In genomic region chr1:9366943-9367780, GRCh38 we compare ENCODE assay signal across 1 cellular context.
TF ChIP-seq lines count a peak whose summit lies in the region.

No MANE protein-coding gene starts in this region.

TF ChIP-seq in K562, 482 proteins besides CTCF, POLR2A, EP300 and RAD21 (continued from another document):
- TF ChIP-seq HMGXB4 (CRISPR knock-in tag; IDR thresholded peaks at IDR 0.05) (no peak), ZNF3 (CRISPR knock-in tag; IDR thresholded peaks at IDR 0.05) (no peak), TEAD4 (IDR thresholded peaks at IDR 0.05; ENCODE audit: low read length) (no peak), TEAD4 (CRISPR knock-in tag; IDR thresholded peaks at IDR 0.05; ENCODE audit: borderline replicate concordance) (no peak), HDAC8 (tag; IDR thresholded peaks at IDR 0.05) (no peak), PTTG1 (tag; IDR thresholded peaks at IDR 0.05; ENCODE audit: low read depth) (no peak), MTA3 (IDR thresholded peaks at IDR 0.05; ENCODE audit: borderline replicate concordance) (no peak), CHD2 (IDR thresholded peaks at IDR 0.05; ENCODE audit: low read depth, low read length) (no peak), GABPB2 (CRISPR knock-in tag; conservative IDR thresholded peaks at IDR 0.05) (no peak), SMAD3 (CRISPR knock-in tag; conservative IDR thresholded peaks at IDR 0.05) (no peak), CBX1 (IDR thresholded peaks at IDR 0.05; ENCODE audit: low read depth) (no peak), KLF6 (CRISPR knock-in tag; IDR thresholded peaks at IDR 0.05; ENCODE audit: borderline replicate concordance) (no peak), NCOA6 (IDR thresholded peaks at IDR 0.05) (no peak), KDM1A (IDR thresholded peaks at IDR 0.05) (peak in 1 of 2 experiments; percentile 21; a peak in 1 of 4 replicates), SMC3 (conservative IDR thresholded peaks at IDR 0.05; ENCODE audit: insufficient read depth, low read depth, low read length) (no peak), ELK3 (CRISPR knock-in tag; IDR thresholded peaks at IDR 0.05) (no peak), EP400 (IDR thresholded peaks at IDR 0.05) (no peak), ZBTB34 (CRISPR knock-in tag; IDR thresholded peaks at IDR 0.05) (no peak), ETS2 (tag; IDR thresholded peaks at IDR 0.05; ENCODE audit: borderline replicate concordance, poor library complexity, severe bottlenecking) (no peak), KDM2B (CRISPR knock-in tag; IDR thresholded peaks at IDR 0.05) (no peak), RFX7 (CRISPR knock-in tag; IDR thresholded peaks at IDR 0.05) (no peak), ADNP (tag; IDR thresholded peaks at IDR 0.05) (peak; percentile 50; the same call in 1 of the 2 replicates), RBM25 (IDR thresholded peaks at IDR 0.05; ENCODE audit: low read depth, low read length, severe bottlenecking) (peak; percentile 78), ZNF76 (CRISPR knock-in tag; IDR thresholded peaks at IDR 0.05; ENCODE audit: borderline replicate concordance) (no peak), POU5F1 (IDR thresholded peaks at IDR 0.05; ENCODE audit: borderline replicate concordance, low read depth, low read length, partially characterized antibody) (no peak), TGIF2 (CRISPR knock-in tag; IDR thresholded peaks at IDR 0.05) (no peak), CTCFL (IDR thresholded peaks at IDR 0.05; ENCODE audit: borderline replicate concordance, insufficient read depth, low read depth, low read length, poor library complexity, severe bottlenecking) (no peak), POLR2G (IDR thresholded peaks at IDR 0.05; ENCODE audit: low read depth, low read length) (no peak), BDP1 (IDR thresholded peaks at IDR 0.05; ENCODE audit: insufficient read depth, insufficient read length) (no peak), BCOR (IDR thresholded peaks at IDR 0.05) (peak; percentile 31; the same call in 1 of the 2 replicates)
- TF ChIP-seq, protein P1, sequence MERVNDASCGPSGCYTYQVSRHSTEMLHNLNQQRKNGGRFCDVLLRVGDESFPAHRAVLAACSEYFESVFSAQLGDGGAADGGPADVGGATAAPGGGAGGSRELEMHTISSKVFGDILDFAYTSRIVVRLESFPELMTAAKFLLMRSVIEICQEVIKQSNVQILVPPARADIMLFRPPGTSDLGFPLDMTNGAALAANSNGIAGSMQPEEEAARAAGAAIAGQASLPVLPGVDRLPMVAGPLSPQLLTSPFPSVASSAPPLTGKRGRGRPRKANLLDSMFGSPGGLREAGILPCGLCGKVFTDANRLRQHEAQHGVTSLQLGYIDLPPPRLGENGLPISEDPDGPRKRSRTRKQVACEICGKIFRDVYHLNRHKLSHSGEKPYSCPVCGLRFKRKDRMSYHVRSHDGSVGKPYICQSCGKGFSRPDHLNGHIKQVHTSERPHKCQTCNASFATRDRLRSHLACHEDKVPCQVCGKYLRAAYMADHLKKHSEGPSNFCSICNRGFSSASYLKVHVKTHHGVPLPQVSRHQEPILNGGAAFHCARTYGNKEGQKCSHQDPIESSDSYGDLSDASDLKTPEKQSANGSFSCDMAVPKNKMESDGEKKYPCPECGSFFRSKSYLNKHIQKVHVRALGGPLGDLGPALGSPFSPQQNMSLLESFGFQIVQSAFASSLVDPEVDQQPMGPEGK (CRISPR knock-in tag; IDR thresholded peaks at IDR 0.05; ENCODE audit: borderline replicate concordance): no peak
- TF ChIP-seq, protein P2, sequence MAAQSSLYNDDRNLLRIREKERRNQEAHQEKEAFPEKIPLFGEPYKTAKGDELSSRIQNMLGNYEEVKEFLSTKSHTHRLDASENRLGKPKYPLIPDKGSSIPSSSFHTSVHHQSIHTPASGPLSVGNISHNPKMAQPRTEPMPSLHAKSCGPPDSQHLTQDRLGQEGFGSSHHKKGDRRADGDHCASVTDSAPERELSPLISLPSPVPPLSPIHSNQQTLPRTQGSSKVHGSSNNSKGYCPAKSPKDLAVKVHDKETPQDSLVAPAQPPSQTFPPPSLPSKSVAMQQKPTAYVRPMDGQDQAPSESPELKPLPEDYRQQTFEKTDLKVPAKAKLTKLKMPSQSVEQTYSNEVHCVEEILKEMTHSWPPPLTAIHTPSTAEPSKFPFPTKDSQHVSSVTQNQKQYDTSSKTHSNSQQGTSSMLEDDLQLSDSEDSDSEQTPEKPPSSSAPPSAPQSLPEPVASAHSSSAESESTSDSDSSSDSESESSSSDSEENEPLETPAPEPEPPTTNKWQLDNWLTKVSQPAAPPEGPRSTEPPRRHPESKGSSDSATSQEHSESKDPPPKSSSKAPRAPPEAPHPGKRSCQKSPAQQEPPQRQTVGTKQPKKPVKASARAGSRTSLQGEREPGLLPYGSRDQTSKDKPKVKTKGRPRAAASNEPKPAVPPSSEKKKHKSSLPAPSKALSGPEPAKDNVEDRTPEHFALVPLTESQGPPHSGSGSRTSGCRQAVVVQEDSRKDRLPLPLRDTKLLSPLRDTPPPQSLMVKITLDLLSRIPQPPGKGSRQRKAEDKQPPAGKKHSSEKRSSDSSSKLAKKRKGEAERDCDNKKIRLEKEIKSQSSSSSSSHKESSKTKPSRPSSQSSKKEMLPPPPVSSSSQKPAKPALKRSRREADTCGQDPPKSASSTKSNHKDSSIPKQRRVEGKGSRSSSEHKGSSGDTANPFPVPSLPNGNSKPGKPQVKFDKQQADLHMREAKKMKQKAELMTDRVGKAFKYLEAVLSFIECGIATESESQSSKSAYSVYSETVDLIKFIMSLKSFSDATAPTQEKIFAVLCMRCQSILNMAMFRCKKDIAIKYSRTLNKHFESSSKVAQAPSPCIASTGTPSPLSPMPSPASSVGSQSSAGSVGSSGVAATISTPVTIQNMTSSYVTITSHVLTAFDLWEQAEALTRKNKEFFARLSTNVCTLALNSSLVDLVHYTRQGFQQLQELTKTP (IDR thresholded peaks at IDR 0.05; ENCODE audit: low read depth in 1 of 2, partially characterized antibody in 2 of 2): no peak
